18 cellular contexts compared by ENCODE assay signal in genomic region chr9:74443036-74443750, GRCh38.
"Had no signal": no experiment of that assay in that cellular context is flagged by ENCODE, and none has a peak within 500 bp of the region (broad histone marks: within the 10 kb centered on the region; RNA-seq: fewer than 3 reads in every experiment).

No MANE protein-coding gene starts in this region.

- ATAC-seq: effector memory CD8-positive, alpha-beta T cell; right cardiac atrium had no signal

- H3K36me3 ChIP-seq: suprapubic skin had no signal

- H3K9me3 Mint-ChIP-seq: activated CD4-positive, alpha-beta T cell treated with anti-CD3 and anti-CD28 coated beads, Interleukin-2, amount 10 ng/mL, durations not matched to agents 24 days and 14 days; activated naive CD8-positive, alpha-beta T cell treated with anti-CD3 and anti-CD28 coated beads, Interleukin-2, amount 10 ng/mL, durations not matched to agents 7 days and 5 days; activated T-helper 1 cell treated with anti-CD3 and anti-CD28 coated beads, Interleukin-12 subunit alpha, Interleukin-12 subunit beta, Interleukin-2, Interleukin-4 antibody, amounts not matched to agents 30 ng/mL and 10 ng/mL and 1 ng/mL, durations not matched to agents 14 hours and 24 hours and 36 hours; dendritic cell treated with granulocyte-macrophage colony-stimulating factor and Interleukin-4, amounts not matched to agents 40 ng/mL and 50 ng/mL, for 4 days; nephron progenitor cell had no signal

- H3K4me1 Mint-ChIP-seq: activated CD4-positive, alpha-beta T cell treated with anti-CD3 and anti-CD28 coated beads, Interleukin-2, amount 10 ng/mL, durations not matched to agents 24 days and 14 days; activated naive CD8-positive, alpha-beta T cell treated with anti-CD3 and anti-CD28 coated beads, Interleukin-2, amount 10 ng/mL, durations not matched to agents 7 days and 5 days; nephron progenitor cell had no signal

- H3K9me3 ChIP-seq: suprapubic skin had no signal

- H3K4me1 ChIP-seq: suprapubic skin had no signal

- H3K27me3 ChIP-seq: suprapubic skin had no signal

- H3K36me3 Mint-ChIP-seq: activated naive CD8-positive, alpha-beta T cell treated with anti-CD3 and anti-CD28 coated beads, Interleukin-2, amount 10 ng/mL, durations not matched to agents 7 days and 5 days had no signal

- H3K4me3 Mint-ChIP-seq: activated CD4-positive, alpha-beta T cell treated with anti-CD3 and anti-CD28 coated beads, Interleukin-2, amount 10 ng/mL, durations not matched to agents 24 days and 14 days; activated naive CD8-positive, alpha-beta T cell treated with anti-CD3 and anti-CD28 coated beads, Interleukin-2, amount 10 ng/mL, durations not matched to agents 7 days and 5 days; activated T-helper 1 cell treated with anti-CD3 and anti-CD28 coated beads, Interleukin-12 subunit alpha, Interleukin-12 subunit beta, Interleukin-2, Interleukin-4 antibody, amounts not matched to agents 30 ng/mL and 10 ng/mL and 1 ng/mL, durations not matched to agents 14 hours and 24 hours and 36 hours; dendritic cell treated with granulocyte-macrophage colony-stimulating factor and Interleukin-4, amounts not matched to agents 40 ng/mL and 50 ng/mL, for 4 days; effector memory CD8-positive, alpha-beta T cell; nephron progenitor cell had no signal

- H3K4me3 ChIP-seq: skin epidermis, suprapubic skin had no signal

- H3K27me3 Mint-ChIP-seq: activated CD4-positive, alpha-beta T cell treated with anti-CD3 and anti-CD28 coated beads, Interleukin-2, amount 10 ng/mL, durations not matched to agents 24 days and 14 days; activated naive CD8-positive, alpha-beta T cell treated with anti-CD3 and anti-CD28 coated beads, Interleukin-2, amount 10 ng/mL, durations not matched to agents 7 days and 5 days; dendritic cell treated with granulocyte-macrophage colony-stimulating factor and Interleukin-4, amounts not matched to agents 40 ng/mL and 50 ng/mL, for 4 days; effector memory CD8-positive, alpha-beta T cell had no signal

- H3K27ac ChIP-seq: skin epidermis, suprapubic skin had no signal

- H3K27ac Mint-ChIP-seq: activated CD4-positive, alpha-beta T cell treated with anti-CD3 and anti-CD28 coated beads, Interleukin-2, amount 10 ng/mL, durations not matched to agents 24 days and 14 days; activated naive CD8-positive, alpha-beta T cell treated with anti-CD3 and anti-CD28 coated beads, Interleukin-2, amount 10 ng/mL, durations not matched to agents 7 days and 5 days; activated T-helper 1 cell treated with anti-CD3 and anti-CD28 coated beads, Interleukin-12 subunit alpha, Interleukin-12 subunit beta, Interleukin-2, Interleukin-4 antibody, amounts not matched to agents 30 ng/mL and 10 ng/mL and 1 ng/mL, durations not matched to agents 14 hours and 24 hours and 36 hours; dendritic cell treated with granulocyte-macrophage colony-stimulating factor and Interleukin-4, amounts not matched to agents 40 ng/mL and 50 ng/mL, for 4 days; effector memory CD8-positive, alpha-beta T cell; nephron progenitor cell had no signal

- DNase-seq: activated CD4-positive, alpha-beta T cell treated with anti-CD3 and anti-CD28 coated beads, Interleukin-2, amount 10 ng/mL, durations not matched to agents 24 days and 14 days; activated CD4-positive, CD25-positive, alpha-beta regulatory T cell; activated naive CD8-positive, alpha-beta T cell treated with anti-CD3 and anti-CD28 coated beads, Interleukin-2, amount 10 ng/mL, durations not matched to agents 7 days and 5 days; effector memory CD8-positive, alpha-beta T cell; erythroblast; foreskin melanocyte; nephron progenitor cell; occipital lobe; right cardiac atrium; stimulated activated CD4-positive, alpha-beta T cell treated with anti-CD3 and anti-CD28 coated beads, Interleukin-15, amount 100 ng/mL, for 24 hours; stimulated activated CD4-positive, alpha-beta T cell treated with anti-CD3 and anti-CD28 coated beads, Interleukin-4, amount 100 ng/mL, for 24 hours; stimulated activated naive CD4-positive, alpha-beta T cell treated with Interleukin-2 at 50 U/mL for 16 hours; SW 1271; trophoblast cell had no signal
